9 cellular contexts compared by ENCODE assay signal in genomic region chr10:15122477-15123030, GRCh38. TPM values are rescaled to one million over a fixed set of nuclear protein-coding genes. Genes with fewer than 3 reads are reported as not detected.
DNase-seq lines count a peak whose midpoint lies in the region; ATAC-seq and TF ChIP-seq lines count a peak whose summit lies in the region.
"Had no signal": no experiment of that assay in that cellular context is flagged by ENCODE, and none has a peak within 500 bp of the region (broad histone marks: within the 10 kb centered on the region; RNA-seq: fewer than 3 reads in every experiment).

No MANE protein-coding gene starts in this region.

- no peaks in the 10 kb centered on the region for H4K20me1 ChIP-seq in OCI-LY3 (ENCODE audit: insufficient read depth, low read length)

- no peaks in the 10 kb centered on the region for H3K4me1 ChIP-seq in CD4-positive, alpha-beta memory T cell (ENCODE audit: insufficient read depth, low read length)
- H3K4me1 ChIP-seq in OCI-LY3 (ENCODE audit: low read length), result peaks cover 9% of the 10 kb centered on the region; the same call in 1 of the 2 replicates

- H3K36me3 ChIP-seq in CD4-positive, alpha-beta memory T cell (ENCODE audit: insufficient read depth, low read length), result peaks cover 27% of the 10 kb centered on the region
- no peaks in the 10 kb centered on the region for H3K36me3 ChIP-seq in OCI-LY3 (replicated peaks; ENCODE audit: low read depth, low read length)

- CTCF ChIA-PET in CD4-positive, alpha-beta memory T cell (lab: Charles Lee; ENCODE audit: partially characterized antibody), result interaction anchor here (0.7 to 6.0 kb wide), 6 partner anchors 9 to 157 kb away, joined by 3 to 34 read pairs (median 6); no protein-coding TSS in a partner anchor
- CTCF ChIA-PET in Calu3 (lab: Charles Lee), result no interaction called here

- no peaks in the 10 kb centered on the region for H3K27me3 ChIP-seq in CD4-positive, alpha-beta memory T cell (ENCODE audit: insufficient read depth, low read length)
- H3K27me3 ChIP-seq in OCI-LY3 (ENCODE audit: low read depth, low read length), result no peaks in the 10 kb centered on the region

- no peak overlapping the region for H2AFZ ChIP-seq in OCI-LY3 (ENCODE audit: low read depth, low read length)

- no TSS peak for BruUV-seq in Calu3 (replicated peaks; lab: Mats Ljungman, UMichigan)

- H3K9me3 Mint-ChIP-seq in CD4-positive, alpha-beta memory T cell, result no peaks in the 10 kb centered on the region
- no peaks in the 10 kb centered on the region for H3K9me3 Mint-ChIP-seq in Calu3 (ENCODE audit: low read depth, unreplicated experiment)

- H3K27me3 Mint-ChIP-seq in CD4-positive, alpha-beta memory T cell, result no peaks in the 10 kb centered on the region
- no peaks in the 10 kb centered on the region for H3K27me3 Mint-ChIP-seq in Calu3 (ENCODE audit: unreplicated experiment)

- TF ChIP-seq CTCF in OCI-LY3 (IDR thresholded peaks at IDR 0.05; ENCODE audit: low read depth, low read length) (no peak), Calu3 (IDR thresholded peaks at IDR 0.05; ENCODE audit: unreplicated experiment) (no peak)

- H3K4me2 ChIP-seq in OCI-LY3 (ENCODE audit: low read length), result peak overlapping the region; percentile 32; the same call in 1 of the 2 replicates

- H3K27ac ChIP-seq in CD4-positive, alpha-beta memory T cell (ENCODE audit: low read depth, low read length), result no peak overlapping the region
- peak overlapping the region; percentile 28; the same call in 1 of the 2 replicates for H3K27ac ChIP-seq in OCI-LY3 (ENCODE audit: low read length)

- POLR2A ChIA-PET in CD4-positive, alpha-beta memory T cell (lab: Charles Lee; ENCODE audit: partially characterized antibody), result interaction anchor here (1.3 kb wide), 1 partner anchor 87 kb away, joined by 3 read pairs; no protein-coding TSS in a partner anchor

- H3K4me3 Mint-ChIP-seq in CD4-positive, alpha-beta memory T cell, result peak overlapping the region in 1 of 8 donors; percentile 46
- no peak overlapping the region for H3K4me3 Mint-ChIP-seq in Calu3 (ENCODE audit: low read depth, unreplicated experiment)

- H3K36me3 Mint-ChIP-seq in CD4-positive, alpha-beta memory T cell, result peaks cover 22 to 52% of the 10 kb centered on the region in 2 donors
- no peaks in the 10 kb centered on the region for H3K36me3 Mint-ChIP-seq in Calu3 (ENCODE audit: insufficient read depth, unreplicated experiment)

- ATAC-seq in GM19025 (IDR thresholded peaks at IDR 0.05; ENCODE audit: low read depth, unreplicated experiment) (peak; percentile 95), HG02840 (IDR thresholded peaks at IDR 0.05; ENCODE audit: low FRiP score, unreplicated experiment) (peak; percentile 81)

- intact Hi-C loops in CD4-positive, alpha-beta memory T cell (cut with micrococcal nuclease), result no loop called here
- intact Hi-C loops in Calu3 (cut with micrococcal nuclease; ENCODE audit: unreplicated experiment), result no loop called here

- no peaks in the 10 kb centered on the region for H3K9me3 ChIP-seq in CD4-positive, alpha-beta memory T cell (ENCODE audit: control insufficient read depth in 1 of 2, low read length in 2 of 2)
- H3K9me3 ChIP-seq in OCI-LY3 (ENCODE audit: insufficient read depth, low read length), result no peaks in the 10 kb centered on the region

- H3K79me2 ChIP-seq in OCI-LY3 (ENCODE audit: low read length), result no peaks in the 10 kb centered on the region

- DNase-seq in CD4-positive, alpha-beta memory T cell, result no peak
- DNase-seq in Calu3 (no peak), NCI-H82 treated with DMSO at 0.1 percent for 48 hours (lab: John Stamatoyannopoulos, UW; ENCODE audit: unreplicated experiment) (no peak), dermis blood vessel endothelial cell (no peak), DMS79 (lab: John Stamatoyannopoulos, UW) (no peak)
- DNase-seq: retina had no signal

- H3K27ac Mint-ChIP-seq in CD4-positive, alpha-beta memory T cell, result peak overlapping the region; percentile 45 to 83 (median 61)
- H3K27ac Mint-ChIP-seq in Calu3 (ENCODE audit: unreplicated experiment), result no peak overlapping the region

- H3K9ac ChIP-seq in OCI-LY3 (ENCODE audit: low read length), result no peak overlapping the region

- H3K4me3 ChIP-seq in CD4-positive, alpha-beta memory T cell (ENCODE audit: low read length in 2 of 2), result no peak overlapping the region
- no peak overlapping the region for H3K4me3 ChIP-seq in OCI-LY3 (ENCODE audit: low read length)

- peaks cover 4 to 29% (median 12%) of the 10 kb centered on the region in 4 donors for H3K4me1 Mint-ChIP-seq in CD4-positive, alpha-beta memory T cell
- no peaks in the 10 kb centered on the region for H3K4me1 Mint-ChIP-seq in Calu3 (ENCODE audit: low read depth, unreplicated experiment)

RNA-seq across cellular contexts. Expression of gene RPP38, which starts 25.4 kb away (rescaled TPM):
- total RNA-seq in CD4-positive, alpha-beta memory T cell, result 10 to 100 TPM; 19.8 to 21.8 TPM
- polyA plus RNA-seq in CD4-positive, alpha-beta memory T cell, result 10 to 100 TPM; 33.1 to 34.6 TPM
- total RNA-seq in Calu3 (2022) (23.4 and 25.8 TPM in 2 replicates), dermis blood vessel endothelial cell (12.3 and 12.8 TPM in 2 replicates)

RNA-seq across cellular contexts. Expression of gene ACBD7, which starts 34.0 kb away (rescaled TPM):
- not detected for total RNA-seq in CD4-positive, alpha-beta memory T cell
- not detected for polyA plus RNA-seq in CD4-positive, alpha-beta memory T cell
- total RNA-seq in Calu3 (2022) (8.2 and 10.0 TPM in 2 replicates), dermis blood vessel endothelial cell (0.85 and 6.0 TPM in 2 replicates)

RNA-seq across cellular contexts. Expression of gene NMT2, which starts 45.9 kb away (rescaled TPM):
- 100 to 1,000 TPM in 1 of 2 experiments, 10 to 100 TPM in 1; 98.6 to 101 TPM for total RNA-seq in CD4-positive, alpha-beta memory T cell
- polyA plus RNA-seq in CD4-positive, alpha-beta memory T cell, result 10 to 100 TPM; 38.7 to 56.1 TPM
- 7.5 and 8.6 TPM in 2 replicates for total RNA-seq in Calu3 (2022)
- total RNA-seq in dermis blood vessel endothelial cell, result 40.6 and 70.3 TPM in 2 replicates
